In the genomic region with DNA sequence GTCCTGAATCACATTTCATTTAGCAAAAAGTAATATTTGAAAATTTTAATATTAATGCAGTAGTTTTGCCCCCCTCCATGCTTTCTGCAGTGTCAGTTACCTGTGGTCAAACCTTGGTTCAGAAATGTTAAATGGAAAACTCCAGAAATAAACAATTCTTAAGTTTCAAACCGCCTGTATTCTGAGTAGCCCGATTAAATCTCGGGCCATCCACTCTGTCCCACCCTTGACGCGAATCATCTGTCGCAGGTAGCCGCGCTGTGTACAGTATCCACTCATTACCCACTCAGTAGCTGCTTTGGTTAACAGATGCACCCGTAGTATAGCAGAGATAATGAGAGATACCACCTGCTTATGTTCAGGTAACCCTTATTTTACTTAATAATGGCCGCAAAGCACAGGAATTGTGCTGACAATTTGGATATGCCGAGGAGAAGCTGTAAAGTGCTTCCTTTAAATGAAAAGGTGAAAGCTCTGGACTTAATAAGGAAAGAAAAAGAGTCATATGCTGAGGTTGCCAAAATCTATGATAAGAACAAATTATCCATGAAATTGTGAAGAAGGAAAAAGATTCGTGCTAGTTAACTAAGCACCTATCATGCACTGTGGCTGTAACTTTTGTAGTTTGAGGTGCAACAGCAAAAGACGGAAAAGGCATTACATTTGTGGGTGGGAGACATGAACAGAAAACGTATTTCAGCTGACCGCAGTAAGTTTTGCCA, we compare ENCODE assay signal across 7 cellular contexts. TPM values are rescaled to one million over a fixed set of nuclear protein-coding genes. Genes with fewer than 3 reads are reported as not detected.
A peak's percentile ranks its signal among the peaks of the same experiment; 100 is the strongest.
DNase-seq lines count a peak whose midpoint lies in the region; ATAC-seq and TF ChIP-seq lines count a peak whose summit lies in the region.

No MANE protein-coding gene starts in this region.

- peak overlapping the region; percentile 68 for H3K4me3 ChIP-seq in HAP-1
- H3K4me3 ChIP-seq in fibroblast of the aortic adventitia (ENCODE audit: low read depth, low read length) = peak overlapping the region; percentile 47
- peak overlapping the region; percentile 95 for H3K4me3 ChIP-seq in smooth muscle cell

- peak overlapping the region; percentile 88 for H2AFZ ChIP-seq in smooth muscle cell (ENCODE audit: low read depth)

- TF ChIP-seq CTCF in fibroblast of the aortic adventitia (IDR thresholded peaks at IDR 0.05; ENCODE audit: insufficient read depth, low read length) (no peak), smooth muscle cell (IDR thresholded peaks at IDR 0.05; ENCODE audit: borderline replicate concordance, insufficient read depth, poor library complexity, severe bottlenecking) (no peak)

- in situ Hi-C loops in HAP-1 (cut with MboI; ENCODE audit: low sequenced_read_pairs) = no loop called here
- in situ Hi-C loops in SK-MEL-5 (cut with HindIII; ENCODE audit: low pct_unique_long_range_greater_than_20kb, low sequenced_read_pairs) = no loop called here

- H3K27me3 ChIP-seq in HAP-1 (ENCODE audit: low read depth) (no peaks in the 10 kb centered on the region), smooth muscle cell (ENCODE audit: low read depth) (no peaks in the 10 kb centered on the region)

- H3K4me2 ChIP-seq in smooth muscle cell = peak overlapping the region; percentile 84

- H3F3A ChIP-seq in smooth muscle cell (ENCODE audit: low read depth) = peaks cover 22% of the 10 kb centered on the region

- peaks cover 26% of the 10 kb centered on the region for H3K79me2 ChIP-seq in smooth muscle cell (ENCODE audit: low read depth)

- DNase-seq in HAP-1 (ENCODE audit: low spot score in 2 of 2) = no peak
- DNase-seq in SK-MEL-5 (ENCODE audit: low read depth, low spot score) = peak; percentile 1
- DNase-seq in fibroblast of the aortic adventitia (ENCODE audit: low read depth) = no peak
- DNase-seq in smooth muscle cell (lab: John Stamatoyannopoulos, UW; ENCODE audit: unreplicated experiment) = no peak
- no peak for DNase-seq in HuH-7.5 (ENCODE audit: low spot score)
- no peak for DNase-seq in NCI-H2029 (lab: John Stamatoyannopoulos, UW)

- H3K36me3 ChIP-seq in HAP-1 (replicated peaks) (no peaks in the 10 kb centered on the region), smooth muscle cell (ENCODE audit: low read depth) (no peaks in the 10 kb centered on the region)

- H3K9ac ChIP-seq in smooth muscle cell (ENCODE audit: low read depth) = peak overlapping the region; percentile 99

- H3K9me3 ChIP-seq in HAP-1 (no peaks in the 10 kb centered on the region), smooth muscle cell (replicated peaks; ENCODE audit: low read depth) (no peaks in the 10 kb centered on the region)

- no peak for ATAC-seq in HG03097 (IDR thresholded peaks at IDR 0.05; ENCODE audit: low FRiP score, unreplicated experiment)

- H3K27ac ChIP-seq in smooth muscle cell (ENCODE audit: low read depth) = peak overlapping the region; percentile 98

- peaks cover 11% of the 10 kb centered on the region for H4K20me1 ChIP-seq in smooth muscle cell (ENCODE audit: low read depth)

- peaks cover 11% of the 10 kb centered on the region for H3K4me1 ChIP-seq in HAP-1
- peaks cover 20% of the 10 kb centered on the region for H3K4me1 ChIP-seq in smooth muscle cell (ENCODE audit: low read depth)

- WGBS in smooth muscle cell (ENCODE audit: low lambda C conversion rate) = 44% methylated on average over 15 of the region's 15 CpGs

RNA-seq across cellular contexts. Expression of a gene that starts 0.9 kb away (rescaled TPM):
- total RNA-seq in SK-MEL-5 (2014; rRNA removed; shearing (Covaris generic)) = 5.5 and 7.1 TPM in 2 replicates
- polyA plus RNA-seq in SK-MEL-5 (2015; cell fraction: cytosol; rRNA removed) = 2.0 and 6.2 TPM in 2 replicates
- 17.0 and 18.6 TPM in 2 replicates for polyA plus RNA-seq in SK-MEL-5 (2015; cell fraction: nucleus; rRNA removed)
- total RNA-seq in fibroblast of the aortic adventitia (ENCODE audit: low replicate concordance) = 9.6 and 12.7 TPM in 2 replicates
- 9.1 and 10.3 TPM in 2 replicates for total RNA-seq in smooth muscle cell
- polyA plus RNA-seq in smooth muscle cell = 3.1 and 4.0 TPM in 2 replicates
